28 cellular contexts compared by ENCODE assay signal in the genomic region with DNA sequence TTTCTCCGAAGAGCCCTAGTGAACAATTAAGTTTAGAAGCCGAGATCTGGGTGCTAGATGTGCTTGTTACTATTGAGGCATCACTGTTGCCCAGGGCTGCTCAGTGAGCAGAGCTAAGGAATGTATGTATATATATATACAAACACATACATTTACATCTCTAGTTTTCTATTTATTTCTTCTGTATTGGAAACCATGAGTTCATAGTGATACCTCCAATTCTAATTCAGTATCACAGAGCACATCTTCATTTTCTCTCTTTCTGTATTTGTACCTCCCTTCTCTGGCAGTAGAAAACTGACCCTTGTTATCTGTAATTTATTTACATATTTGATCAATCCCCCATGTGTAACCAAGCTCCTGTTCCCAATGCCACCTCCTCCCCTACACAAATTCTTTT. TPM values are rescaled to one million over a fixed set of nuclear protein-coding genes. Genes with fewer than 3 reads are reported as not detected.
DNase-seq lines count a peak whose midpoint lies in the region; ATAC-seq and TF ChIP-seq lines count a peak whose summit lies in the region.
"Had no signal": no experiment of that assay in that cellular context is flagged by ENCODE, and none has a peak within 500 bp of the region (broad histone marks: within the 10 kb centered on the region; RNA-seq: fewer than 3 reads in every experiment).

No MANE protein-coding gene starts in this region.

- POLR2A ChIA-PET in activated CD8-positive, alpha-beta T cell treated with anti-CD3 and anti-CD28 coated beads, Interleukin-2, amount 10 ng/mL, durations not matched to agents 7 days and 5 days (lab: Charles Lee): interaction anchor here (1.1 to 1.5 kb wide), 2 partner anchors 40 to 89 kb away, joined by 3 to 5 read pairs; no protein-coding TSS in a partner anchor

- intact Hi-C loops in uterus (cut with DNase I; ENCODE audit: low total_unique reads): no loop called here

- H3K4me3 Mint-ChIP-seq in T-helper 1 cell treated with Interleukin-12 subunit alpha and Interleukin-12 subunit beta and Interleukin-4 antibody, amounts not matched to agents 30 μg/mL and 1 μg/mL, for 36 hours: no peak overlapping the region
- no peak overlapping the region for H3K4me3 Mint-ChIP-seq in activated CD8-positive, alpha-beta T cell treated with anti-CD3 and anti-CD28 coated beads, Interleukin-2, amount 10 ng/mL, durations not matched to agents 7 days and 5 days
- H3K4me3 Mint-ChIP-seq: nephron had no signal

- H3K27me3 ChIP-seq in uterus: no peaks in the 10 kb centered on the region
- H3K27me3 ChIP-seq: esophagus muscularis mucosa had no signal

- ATAC-seq in GM18498 (IDR thresholded peaks at IDR 0.05; ENCODE audit: unreplicated experiment): peak; percentile 49
- peak; percentile 49 for ATAC-seq in HG02852 (IDR thresholded peaks at IDR 0.05; ENCODE audit: unreplicated experiment)
- no peak for ATAC-seq in activated CD8-positive, alpha-beta T cell treated with anti-CD3 and anti-CD28 coated beads, Interleukin-2, amount 10 ng/mL, durations not matched to agents 7 days and 5 days
- no peak for ATAC-seq in GM21390 (IDR thresholded peaks at IDR 0.05; ENCODE audit: unreplicated experiment)
- ATAC-seq: activated naive CD4-positive, alpha-beta T cell treated with anti-CD3 and anti-CD28 coated beads, Interleukin-2, amount 50 U/mL, for 72 hours; gastrocnemius medialis; left cardiac atrium; Panc1; stimulated activated naive CD8-positive, alpha-beta T cell treated with anti-CD3 and anti-CD28 coated beads, Interleukin-15, Interleukin-2, amounts not matched to agents 100 U/mL and 50 U/mL, for 24 hours had no signal

- peak overlapping the region; percentile 37 for H3K27ac Mint-ChIP-seq in T-helper 1 cell treated with Interleukin-12 subunit alpha and Interleukin-12 subunit beta and Interleukin-4 antibody, amounts not matched to agents 30 μg/mL and 1 μg/mL, for 36 hours
- H3K27ac Mint-ChIP-seq in activated CD8-positive, alpha-beta T cell treated with anti-CD3 and anti-CD28 coated beads, Interleukin-2, amount 10 ng/mL, durations not matched to agents 7 days and 5 days: peak overlapping the region; percentile 2
- H3K27ac Mint-ChIP-seq: activated B cell treated with CpG ODN at 0.5 μM for 24 hours, nephron had no signal

- no peak overlapping the region for H3K4me3 ChIP-seq in uterus
- H3K4me3 ChIP-seq: esophagus muscularis mucosa, gastrocnemius medialis had no signal

- H3K9me3 Mint-ChIP-seq in T-helper 1 cell treated with Interleukin-12 subunit alpha and Interleukin-12 subunit beta and Interleukin-4 antibody, amounts not matched to agents 30 μg/mL and 1 μg/mL, for 36 hours: no peaks in the 10 kb centered on the region
- no peaks in the 10 kb centered on the region for H3K9me3 Mint-ChIP-seq in activated CD8-positive, alpha-beta T cell treated with anti-CD3 and anti-CD28 coated beads, Interleukin-2, amount 10 ng/mL, durations not matched to agents 7 days and 5 days (ENCODE audit: insufficient read depth)
- H3K9me3 Mint-ChIP-seq: activated B cell treated with CpG ODN at 0.5 μM for 24 hours; activated naive CD4-positive, alpha-beta T cell treated with anti-CD3 and anti-CD28 coated beads, Interleukin-2, amount 50 U/mL, for 72 hours; nephron had no signal

- TF ChIP-seq CTCF in uterus (IDR thresholded peaks at IDR 0.05): no peak

- H3K36me3 ChIP-seq in uterus: no peaks in the 10 kb centered on the region
- H3K36me3 ChIP-seq: esophagus muscularis mucosa, gastrocnemius medialis had no signal

- H3K4me1 ChIP-seq in uterus: no peaks in the 10 kb centered on the region
- H3K4me1 ChIP-seq: esophagus muscularis mucosa, gastrocnemius medialis had no signal

- no peak for TF ChIP-seq POLR2A in uterus (IDR thresholded peaks at IDR 0.05)

- H3K9me3 ChIP-seq in uterus: no peaks in the 10 kb centered on the region
- H3K9me3 ChIP-seq: esophagus muscularis mucosa, gastrocnemius medialis had no signal

- H3K4me1 Mint-ChIP-seq in T-helper 1 cell treated with Interleukin-12 subunit alpha and Interleukin-12 subunit beta and Interleukin-4 antibody, amounts not matched to agents 30 μg/mL and 1 μg/mL, for 36 hours (ENCODE audit: low read depth): peaks cover 48% of the 10 kb centered on the region
- H3K4me1 Mint-ChIP-seq in activated CD8-positive, alpha-beta T cell treated with anti-CD3 and anti-CD28 coated beads, Interleukin-2, amount 10 ng/mL, durations not matched to agents 7 days and 5 days (ENCODE audit: low read depth): peaks cover 50% of the 10 kb centered on the region
- H3K4me1 Mint-ChIP-seq: nephron had no signal

- H3K27me3 Mint-ChIP-seq in T-helper 1 cell treated with Interleukin-12 subunit alpha and Interleukin-12 subunit beta and Interleukin-4 antibody, amounts not matched to agents 30 μg/mL and 1 μg/mL, for 36 hours (ENCODE audit: low read depth): no peaks in the 10 kb centered on the region
- no peaks in the 10 kb centered on the region for H3K27me3 Mint-ChIP-seq in activated CD8-positive, alpha-beta T cell treated with anti-CD3 and anti-CD28 coated beads, Interleukin-2, amount 10 ng/mL, durations not matched to agents 7 days and 5 days (ENCODE audit: low read depth)
- H3K27me3 Mint-ChIP-seq: activated B cell treated with CpG ODN at 0.5 μM for 24 hours had no signal

- DNase-seq in T-helper 1 cell: no peak
- DNase-seq in activated CD8-positive, alpha-beta T cell treated with anti-CD3 and anti-CD28 coated beads, Interleukin-2, amount 10 ng/mL, durations not matched to agents 7 days and 5 days: no peak
- DNase-seq in uterus: no peak
- DNase-seq in activated effector memory CD4-positive, alpha-beta T cell treated with Interleukin-2 at 50 U/mL for 16 hours: no peak
- DNase-seq: activated B cell treated with CpG ODN at 0.5 μM for 24 hours; activated T-cell treated with anti-CD3 and anti-CD28 coated beads, Interleukin-2, amount 50 U/mL, for 48 hours; cortex of kidney; DMS79 treated with DMSO at 0.1 percent for 48 hours; gastrocnemius medialis; GF-D8; left cardiac atrium; NCI-H1417; NCI-H2029 treated with DMSO at 0.1 percent for 48 hours; NCI-H526 treated with DMSO at 0.1 percent for 48 hours; SIG-M5; stimulated activated naive CD8-positive, alpha-beta T cell treated with anti-CD3 and anti-CD28 coated beads, Interleukin-15, Interleukin-2, amounts not matched to agents 100 U/mL and 50 U/mL, for 24 hours; SW 1271 had no signal

- H3K36me3 Mint-ChIP-seq in T-helper 1 cell treated with Interleukin-12 subunit alpha and Interleukin-12 subunit beta and Interleukin-4 antibody, amounts not matched to agents 30 μg/mL and 1 μg/mL, for 36 hours (ENCODE audit: low read depth): peaks cover 32% of the 10 kb centered on the region
- peaks cover 50% of the 10 kb centered on the region for H3K36me3 Mint-ChIP-seq in activated CD8-positive, alpha-beta T cell treated with anti-CD3 and anti-CD28 coated beads, Interleukin-2, amount 10 ng/mL, durations not matched to agents 7 days and 5 days (ENCODE audit: low read depth)

- no peak overlapping the region for H3K27ac ChIP-seq in uterus
- H3K27ac ChIP-seq: 22Rv1, C4-2B, esophagus muscularis mucosa, gastrocnemius medialis, HL-60 had no signal

- CTCF ChIA-PET in activated CD8-positive, alpha-beta T cell treated with anti-CD3 and anti-CD28 coated beads, Interleukin-2, amount 10 ng/mL, durations not matched to agents 7 days and 5 days (lab: Charles Lee): interaction anchor here (1.2 to 2.1 kb wide), 5 partner anchors 10 to 85 kb away, joined by 3 to 8 read pairs (median 4); no protein-coding TSS in a partner anchor

RNA-seq across cellular contexts. Expression of a gene that starts 40.7 kb away (rescaled TPM):
- 100 to 1,000 TPM in 1 of 2 experiments, 10 to 100 TPM in 1; 99.2 to 101 TPM for total RNA-seq in activated CD8-positive, alpha-beta T cell treated with anti-CD3 and anti-CD28 coated beads, Interleukin-2, amount 10 ng/mL, durations not matched to agents 7 days and 5 days
- 10 to 100 TPM; 39.2 to 57.6 (median 51.8) TPM for total RNA-seq in uterus

Comparison
In these comparisons a context has a peak if more than half of its experiments do, and no peak if none do; other contexts are left out.
1. ATAC-seq: peak in GM18498 (single experiment) and HG02852 (single experiment); none in activated CD8-positive, alpha-beta T cell treated with anti-CD3 and anti-CD28 coated beads, Interleukin-2, amount 10 ng/mL, durations not matched to agents 7 days and 5 days (single experiment) and GM21390 (single experiment).